Comparison of ENCODE assay signal across 21 cellular contexts in genomic region chr3:113240841-113241240, GRCh38. TPM values are rescaled to one million over a fixed set of nuclear protein-coding genes. Genes with fewer than 3 reads are reported as not detected.
DNase-seq lines count a peak whose midpoint lies in the region; ATAC-seq and TF ChIP-seq lines count a peak whose summit lies in the region.
"Had no signal": no experiment of that assay in that cellular context is flagged by ENCODE, and none has a peak within 500 bp of the region (broad histone marks: within the 10 kb centered on the region; RNA-seq: fewer than 3 reads in every experiment).

No MANE protein-coding gene starts in this region.

- no peak for ATAC-seq in left colon
- ATAC-seq: sciatic nerve had no signal

- peak overlapping the region; percentile 95 to 99 (median 96) for H3K27ac Mint-ChIP-seq in brain

- TF ChIP-seq CTCF in brain (conservative IDR thresholded peaks at IDR 0.05) = no peak
- no peak for TF ChIP-seq CTCF in stomach (IDR thresholded peaks at IDR 0.05)

- peaks cover 12% of the 10 kb centered on the region for H3K36me3 Mint-ChIP-seq in brain

- H3K9me3 Mint-ChIP-seq in brain = peaks cover 0 to 2% (median 0%) of the 10 kb centered on the region in 5 experiments

- no peaks in the 10 kb centered on the region for H3K36me3 ChIP-seq in HUES64 (ENCODE audit: insufficient read depth, low read length)
- peaks cover 4% of the 10 kb centered on the region for H3K36me3 ChIP-seq in mesodermal cell (ENCODE audit: control insufficient read depth, insufficient read depth, low read length)
- no peaks in the 10 kb centered on the region for H3K36me3 ChIP-seq in stomach
- H3K36me3 ChIP-seq: cardiac muscle cell, heart right ventricle had no signal

- 84% methylated on average over 3 of the region's 3 CpGs for WGBS in HUES64
- 62 to 92% methylated on average over 2 of the region's 3 CpGs for WGBS in mesodermal cell (ENCODE audit: insufficient coverage in 2 of 2), 2 experiments
- 78 to 89% (median 88%) methylated on average over 3 of the region's 3 CpGs for WGBS in stomach, 5 donors

- TF ChIP-seq POLR2A in stomach (IDR thresholded peaks at IDR 0.05) = no peak

- H3K4me3 Mint-ChIP-seq in brain = peak overlapping the region in 3 of 5 experiments; percentile 79 to 81 (median 81)

- H3K4me1 ChIP-seq in HUES64 (ENCODE audit: insufficient read depth, low read length) = peaks cover 42% of the 10 kb centered on the region
- peaks cover 26% of the 10 kb centered on the region for H3K4me1 ChIP-seq in mesodermal cell (ENCODE audit: control insufficient read depth, insufficient read depth, low read length, poor library complexity, severe bottlenecking)
- peaks cover 0 to 45% (median 19%) of the 10 kb centered on the region in 4 donors for H3K4me1 ChIP-seq in stomach

- no peaks in the 10 kb centered on the region for H3K27me3 Mint-ChIP-seq in brain

- DNase-seq in stomach (no peak), kidney tubule cell (ENCODE audit: low spot score) (no peak), inferior parietal cortex (ENCODE audit: extremely low spot score) (no peak), caudate nucleus (lab: John Stamatoyannopoulos, UW) (no peak), left colon (no peak)
- DNase-seq: activated CD4-positive, alpha-beta T cell treated with anti-CD3 and anti-CD28 coated beads for 1 hour; activated effector memory CD4-positive, alpha-beta T cell treated with Interleukin-2 at 50 U/mL for 16 hours; Calu3; GDM1; heart right ventricle; occipital lobe; PC-9; stimulated activated CD4-positive, alpha-beta T cell treated with anti-CD3 and anti-CD28 coated beads, Interleukin-2, amount 100 ng/mL, for 48 hours; substantia nigra; T1000 had no signal

- H3K9me3 ChIP-seq in HUES64 (ENCODE audit: insufficient read depth, low read depth, low read length) (no peaks in the 10 kb centered on the region), mesodermal cell (ENCODE audit: control insufficient read depth, low read length) (no peaks in the 10 kb centered on the region), stomach (no peaks in the 10 kb centered on the region)
- H3K9me3 ChIP-seq: heart right ventricle had no signal

- H3K27me3 ChIP-seq in HUES64 (ENCODE audit: insufficient read depth, low read length) = no peaks in the 10 kb centered on the region
- H3K27me3 ChIP-seq in stomach = no peaks in the 10 kb centered on the region
- H3K27me3 ChIP-seq: cardiac muscle cell had no signal

- H3K4me1 Mint-ChIP-seq in brain = peaks cover 79% of the 10 kb centered on the region

- no peak overlapping the region for H3K9ac ChIP-seq in HUES64 (ENCODE audit: low read depth, low read length)

- H3K27ac ChIP-seq in HUES64 (ENCODE audit: low read depth, low read length) (peak overlapping the region; percentile 67; the same call in 1 of the 2 replicates), mesodermal cell (ENCODE audit: low read depth, low read length, severe bottlenecking) (peak overlapping the region; percentile 92), stomach (peak overlapping the region in 4 of 5 donors; percentile 38 to 74 (median 56)), caudate nucleus (ENCODE audit: low read depth, low read length) (no peak overlapping the region)
- H3K27ac ChIP-seq: cardiac muscle cell, PC-9 had no signal

- intact Hi-C loops in stomach (cut with DNase I; ENCODE audit: low total_unique reads) = no loop called here
- intact Hi-C loops in left colon (cut with DNase I, micrococcal nuclease) = no loop called here

- TF ChIP-seq EP300 in stomach (IDR thresholded peaks at IDR 0.05) = no peak

- H3K4me3 ChIP-seq in HUES64 (ENCODE audit: low read length) = no peak overlapping the region
- no peak overlapping the region for H3K4me3 ChIP-seq in mesodermal cell (ENCODE audit: extremely low read depth, insufficient read depth, low read length, poor library complexity, severe bottlenecking)
- no peak overlapping the region for H3K4me3 ChIP-seq in stomach
- H3K4me3 ChIP-seq: cardiac muscle cell, heart right ventricle, PC-9 had no signal

RNA-seq across cellular contexts. Expression of gene BOC, which starts 29.5 kb away (rescaled TPM):
- 23.5 TPM for polyA plus RNA-seq in HUES64 (2013, experiment 1 of 2)
- polyA plus RNA-seq in HUES64 (2013, experiment 2 of 2) = 32.3 TPM
- 23.3 TPM for polyA plus RNA-seq in brain (ENCODE audit: insufficient read depth, low read depth, low replicate concordance)
- polyA plus RNA-seq in mesodermal cell (2013, experiment 1 of 2) = 60.4 TPM
- 45.8 TPM for polyA plus RNA-seq in mesodermal cell (2013, experiment 2 of 2)
- total RNA-seq in stomach = 10 to 100 TPM in 4 of 5 donors, 1 to 10 TPM in 1; 9.8 to 51.3 (median 32.2) TPM
- 10 to 100 TPM in 1 of 3 donors, 1 to 10 TPM in 2; 5.2 to 17.5 (median 8.8) TPM for polyA plus RNA-seq in stomach
- 10 to 100 TPM in 1 of 2 donors, 1 to 10 TPM in 1; 4.2 to 10.6 TPM for total RNA-seq in left colon
- total RNA-seq: HT-29 had no signal
